In genomic region chr5:122480146-122480545, GRCh38 we compare ENCODE assay signal across 14 cellular contexts.
"Had no signal": no experiment of that assay in that cellular context is flagged by ENCODE, and none has a peak within 500 bp of the region (broad histone marks: within the 10 kb centered on the region; RNA-seq: fewer than 3 reads in every experiment).

No MANE protein-coding gene starts in this region.

- H3K4me3 ChIP-seq: adrenal gland, coronary artery, psoas muscle, sigmoid colon had no signal

- H3K36me3 ChIP-seq: adrenal gland, sigmoid colon had no signal

- DNase-seq: activated CD4-positive, alpha-beta T cell treated with anti-CD3 and anti-CD28 coated beads for 4 hours; activated CD8-positive, alpha-beta T cell treated with anti-CD3 and anti-CD28 coated beads, Interleukin-2, amount 10 ng/mL, durations not matched to agents 7 days and 5 days; activated naive CD4-positive, alpha-beta T cell treated with anti-CD3 and anti-CD28 coated beads, Interleukin-2, amount 10 ng/mL, durations not matched to agents 7 days and 5 days; adrenal gland; caudate nucleus; effector memory CD4-positive, alpha-beta T cell; hypothalamus; occipital lobe; psoas muscle; sigmoid colon; stimulated activated CD4-positive, alpha-beta T cell treated with anti-CD3 and anti-CD28 coated beads, Interleukin-2, amount 100 ng/mL, for 48 hours; T-helper 1 cell had no signal

- H3K9me3 ChIP-seq: adrenal gland, psoas muscle, sigmoid colon had no signal

- H3K27ac ChIP-seq: adrenal gland, coronary artery, psoas muscle, sigmoid colon had no signal

- H3K4me1 ChIP-seq: adrenal gland, psoas muscle had no signal

- ATAC-seq: activated CD8-positive, alpha-beta T cell treated with anti-CD3 and anti-CD28 coated beads, Interleukin-2, amount 10 ng/mL, durations not matched to agents 7 days and 5 days; natural killer cell treated with Interleukin-12 subunit alpha and Interleukin-12 subunit beta and Interleukin-15 and Interleukin-18, amount 100 ng/mL, for 72 hours; psoas muscle had no signal

- H3K27me3 ChIP-seq: adrenal gland, sigmoid colon had no signal
